8 cellular contexts compared by ENCODE assay signal in the genomic region with DNA sequence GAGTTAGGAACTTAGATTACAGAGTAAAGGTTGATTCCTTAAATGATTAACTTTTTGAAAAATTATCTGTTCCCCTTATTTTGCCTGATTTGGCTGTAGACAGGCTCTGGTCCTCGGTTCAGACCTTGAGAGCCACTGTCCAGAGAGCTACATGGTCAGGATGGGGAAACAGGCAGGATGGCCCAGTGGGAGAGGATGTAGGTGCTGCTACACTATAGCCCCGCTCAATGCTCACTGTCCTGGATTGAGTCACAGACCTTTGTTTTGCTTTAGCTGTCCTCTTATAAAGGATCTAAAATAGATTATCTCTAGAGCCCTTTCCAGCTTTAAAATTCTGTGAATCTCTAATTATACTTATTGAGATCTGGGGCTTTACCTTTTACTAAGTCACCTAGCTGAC. TPM values are rescaled to one million over a fixed set of nuclear protein-coding genes. Genes with fewer than 3 reads are reported as not detected.
DNase-seq lines count a peak whose midpoint lies in the region; ATAC-seq and TF ChIP-seq lines count a peak whose summit lies in the region.

No MANE protein-coding gene starts in this region.

- H3K4me1 Mint-ChIP-seq in activated naive CD8-positive, alpha-beta T cell treated with anti-CD3 and anti-CD28 coated beads for 36 hours = peaks cover 51% of the 10 kb centered on the region

- DNase-seq in AG04449 (ENCODE audit: low read depth, low spot score) = no peak
- no peak for DNase-seq in HAP-1 (ENCODE audit: low spot score in 2 of 2)
- no peak for DNase-seq in activated naive CD8-positive, alpha-beta T cell treated with anti-CD3 and anti-CD28 coated beads for 36 hours
- peak; percentile 8 to 32 for DNase-seq in left colon
- DNase-seq in tibial artery = no peak
- no peak for DNase-seq in D341Med (ENCODE audit: low spot score)

- in situ Hi-C loops in HAP-1 (cut with MboI; ENCODE audit: low sequenced_read_pairs) = no loop called here

- H3K27me3 Mint-ChIP-seq in activated naive CD8-positive, alpha-beta T cell treated with anti-CD3 and anti-CD28 coated beads for 36 hours = no peaks in the 10 kb centered on the region

- peak overlapping the region; percentile 88 for H3K4me3 Mint-ChIP-seq in activated naive CD8-positive, alpha-beta T cell treated with anti-CD3 and anti-CD28 coated beads for 36 hours

- peak overlapping the region; percentile 89 for H3K27ac Mint-ChIP-seq in activated naive CD8-positive, alpha-beta T cell treated with anti-CD3 and anti-CD28 coated beads for 36 hours

- H3K9me3 ChIP-seq in HAP-1 = no peaks in the 10 kb centered on the region
- H3K9me3 ChIP-seq in tibial artery = no peaks in the 10 kb centered on the region

- ATAC-seq in left colon (no peak), GM21737 (IDR thresholded peaks at IDR 0.05; ENCODE audit: unreplicated experiment) (no peak), GM21360 (IDR thresholded peaks at IDR 0.05; ENCODE audit: unreplicated experiment) (no peak)

- H3K27ac ChIP-seq in tibial artery = peak overlapping the region; percentile 94 to 96

- no peaks in the 10 kb centered on the region for H3K27me3 ChIP-seq in HAP-1 (ENCODE audit: low read depth)
- H3K27me3 ChIP-seq in tibial artery = no peaks in the 10 kb centered on the region

- H3K4me1 ChIP-seq in HAP-1 (peaks cover 17% of the 10 kb centered on the region), tibial artery (peaks cover 0 to 34% (median 17%) of the 10 kb centered on the region in 4 donors)

- intact Hi-C loops in left colon (cut with DNase I, micrococcal nuclease) (loop anchor here in 1 of 2 donors (5.0 kb wide), 1 partner anchor 79 kb away; a partner anchor contains a TSS), tibial artery (cut with DNase I; ENCODE audit: low total_unique reads) (loop anchor here (2.0 to 5.0 kb wide), 2 partner anchors 81 to 736 kb away; a partner anchor contains a TSS)

- POLR2A ChIA-PET in AG04449 (lab: Yijun Ruan, JAX) = interaction anchor here (2.2 kb wide), 1 partner anchor 81 kb away, joined by 16 read pairs; a partner anchor contains a TSS

- peaks cover 10% of the 10 kb centered on the region for H3K36me3 Mint-ChIP-seq in activated naive CD8-positive, alpha-beta T cell treated with anti-CD3 and anti-CD28 coated beads for 36 hours

- CTCF ChIA-PET in AG04449 (lab: Yijun Ruan, JAX) = interaction anchor here (1.3 to 1.5 kb wide), 2 partner anchors 14 to 26 kb away, joined by 3 to 8 read pairs; no protein-coding TSS in a partner anchor

- H3K4me3 ChIP-seq in AG04449 (ENCODE audit: low read depth, low read length) (peak overlapping the region; percentile 79), HAP-1 (peak overlapping the region; percentile 51), tibial artery (peak overlapping the region; percentile 72 to 73)

- peaks cover 3% of the 10 kb centered on the region for H3K9me3 Mint-ChIP-seq in activated naive CD8-positive, alpha-beta T cell treated with anti-CD3 and anti-CD28 coated beads for 36 hours

- no peaks in the 10 kb centered on the region for H3K36me3 ChIP-seq in HAP-1 (replicated peaks)
- H3K36me3 ChIP-seq in tibial artery = no peaks in the 10 kb centered on the region

- TF ChIP-seq CTCF in AG04449 (IDR thresholded peaks at IDR 0.05; ENCODE audit: insufficient read depth, low read length, missing control alignments) (no peak), tibial artery (IDR thresholded peaks at IDR 0.05) (no peak)

RNA-seq across cellular contexts. Expression of a gene that starts 1.3 kb away (rescaled TPM):
- 1 to 10 TPM; 3.7 to 4.1 TPM for total RNA-seq in activated naive CD8-positive, alpha-beta T cell treated with anti-CD3 and anti-CD28 coated beads for 36 hours
- total RNA-seq in left colon = 1 to 10 TPM; 5.5 to 9.4 TPM

Comparison
In these comparisons a context has a peak if more than half of its experiments do, and no peak if none do; other contexts are left out.
1. DNase-seq: peak in left colon (2 of 2); none in AG04449 (single experiment), HAP-1 (0 of 2), activated naive CD8-positive, alpha-beta T cell treated with anti-CD3 and anti-CD28 coated beads for 36 hours (single experiment), tibial artery (0 of 2) and D341Med (single experiment).
2. Peak in every context shown above with its lines, with median percentiles within 50 percentile points of each other: H3K4me3 ChIP-seq.